8 cellular contexts compared by ENCODE assay signal in the genomic region with DNA sequence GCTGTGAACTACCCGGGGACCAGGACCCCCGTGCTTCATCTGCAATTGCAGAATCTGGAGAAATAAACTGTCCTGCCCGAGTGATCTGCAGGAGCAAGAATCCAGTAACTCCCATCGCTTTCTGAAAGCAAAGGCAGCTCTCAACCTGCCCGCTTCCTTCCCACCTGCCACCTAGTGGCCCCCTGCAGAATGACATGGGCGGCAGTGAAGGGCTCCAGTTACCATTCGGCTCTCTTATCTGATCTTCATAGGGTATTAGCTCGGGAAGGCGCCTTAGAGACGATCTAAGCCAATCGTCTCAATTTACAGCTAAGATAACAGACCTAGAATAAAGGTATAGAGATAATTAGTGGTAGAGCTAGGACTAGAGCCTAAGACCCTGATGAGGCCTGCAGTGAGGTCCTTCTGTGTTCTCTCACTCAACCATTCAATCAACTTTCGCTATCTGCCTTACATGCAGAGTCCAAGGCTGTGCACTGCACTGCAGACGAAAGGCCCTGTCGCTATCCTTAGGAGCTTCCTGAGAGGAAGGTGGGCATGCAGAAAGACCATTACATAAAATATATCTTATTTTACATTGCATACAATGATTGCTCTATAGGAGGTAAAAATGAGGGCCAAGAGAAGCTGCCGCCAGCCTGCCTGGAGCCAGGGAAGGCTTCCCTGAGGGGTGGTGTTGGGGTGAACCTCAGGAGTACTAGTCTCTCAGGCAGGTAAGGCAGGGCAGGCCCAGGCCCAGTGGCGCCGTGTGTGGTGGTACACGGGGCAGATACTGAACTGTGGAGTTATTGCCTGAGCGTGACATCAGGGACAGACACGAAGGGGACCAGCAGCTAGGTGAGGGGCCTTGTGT. TPM values are rescaled to one million over a fixed set of nuclear protein-coding genes. Genes with fewer than 3 reads are reported as not detected.
DNase-seq lines count a peak whose midpoint lies in the region; ATAC-seq and FAIRE-seq lines count a peak whose summit lies in the region.

No MANE protein-coding gene starts in this region.

- peaks cover 6 to 31% of the 10 kb centered on the region in 2 experiments for H3K27me3 ChIP-seq in mesenchymal stem cell (ENCODE audit: control insufficient read depth in 1 of 2, insufficient read depth in 1 of 2, low read length in 2 of 2)

- ATAC-seq in GM18867 (IDR thresholded peaks at IDR 0.05; ENCODE audit: unreplicated experiment), result peak; percentile 84
- ATAC-seq in HG03571 (IDR thresholded peaks at IDR 0.05; ENCODE audit: unreplicated experiment), result peak; percentile 65

- no peak overlapping the region for H2AK5ac ChIP-seq in mesenchymal stem cell (ENCODE audit: low read length, severe bottlenecking)

- peak overlapping the region in 1 of 2 experiments; percentile 42 for H3K4ac ChIP-seq in mesenchymal stem cell (ENCODE audit: low read depth in 1 of 2, low read length in 2 of 2)

- H3K27ac Mint-ChIP-seq in activated CD4-positive, alpha-beta memory T cell treated with anti-CD3 and anti-CD28 coated beads for 36 hours, result no peak overlapping the region

- peaks cover 24% of the 10 kb centered on the region for H3K27me3 Mint-ChIP-seq in activated CD4-positive, alpha-beta memory T cell treated with anti-CD3 and anti-CD28 coated beads for 36 hours

- DNase-seq in NCI-H82 treated with DMSO at 0.1 percent for 48 hours (lab: John Stamatoyannopoulos, UW; ENCODE audit: unreplicated experiment) (peak; percentile 96), mesenchymal stem cell (peak; percentile 81)
- peak; percentile 87 for DNase-seq in activated CD4-positive, alpha-beta memory T cell treated with anti-CD3 and anti-CD28 coated beads for 36 hours
- peak; percentile 71 for DNase-seq in effector CD4-positive, alpha-beta T cell
- DNase-seq in stimulated activated CD8-positive, alpha-beta memory T cell treated with anti-CD3 and anti-CD28 coated beads, Interleukin-15, amount 100 ng/mL, for 24 hours (ENCODE audit: low read depth), result peak; percentile 46

- H3K4me1 Mint-ChIP-seq in activated CD4-positive, alpha-beta memory T cell treated with anti-CD3 and anti-CD28 coated beads for 36 hours (ENCODE audit: low read depth), result peaks cover 4% of the 10 kb centered on the region

- H2AFZ ChIP-seq in mesenchymal stem cell (ENCODE audit: low read depth, low read length), result peak overlapping the region; percentile 33

- no peaks in the 10 kb centered on the region for H3K36me3 Mint-ChIP-seq in activated CD4-positive, alpha-beta memory T cell treated with anti-CD3 and anti-CD28 coated beads for 36 hours

- peaks cover 21% of the 10 kb centered on the region for H3K4me1 ChIP-seq in mesenchymal stem cell (ENCODE audit: control insufficient read depth, insufficient read depth, low read depth, low read length)

- H3K23ac ChIP-seq in mesenchymal stem cell (ENCODE audit: low read length in 2 of 2), result no peak overlapping the region

- no peaks in the 10 kb centered on the region for H3K36me3 ChIP-seq in mesenchymal stem cell (ENCODE audit: control insufficient read depth in 1 of 2, insufficient read depth in 2 of 2, low read depth in 1 of 2, low read length in 2 of 2)

- POLR2A ChIA-PET in activated CD4-positive, alpha-beta memory T cell treated with anti-CD3 and anti-CD28 coated beads for 36 hours (lab: Charles Lee), result interaction anchor here (1.2 kb wide), 1 partner anchor 89 kb away, joined by 4 read pairs; no protein-coding TSS in a partner anchor

- CTCF ChIA-PET in activated CD4-positive, alpha-beta memory T cell treated with anti-CD3 and anti-CD28 coated beads for 36 hours (lab: Charles Lee), result interaction anchor here (0.6 to 7.2 kb wide), 39 partner anchors 8 to 261 kb away, joined by 3 to 122 read pairs (median 5); a partner anchor contains a TSS

- peak overlapping the region in 1 of 2 experiments; percentile 34 for H2BK12ac ChIP-seq in mesenchymal stem cell (ENCODE audit: low read length in 2 of 2)

- H3K14ac ChIP-seq in mesenchymal stem cell (ENCODE audit: low read length in 2 of 2), result no peak overlapping the region

- peaks cover 3% of the 10 kb centered on the region for H3K9me3 Mint-ChIP-seq in activated CD4-positive, alpha-beta memory T cell treated with anti-CD3 and anti-CD28 coated beads for 36 hours

- no peak overlapping the region for H2BK120ac ChIP-seq in mesenchymal stem cell (ENCODE audit: low read depth, low read length)

- no peak overlapping the region for H3K4me2 ChIP-seq in mesenchymal stem cell (ENCODE audit: low read length, poor library complexity, severe bottlenecking)

- H3K9me3 ChIP-seq in mesenchymal stem cell (ENCODE audit: control insufficient read depth, low read length), result no peaks in the 10 kb centered on the region

- no peak overlapping the region for H3K4me3 ChIP-seq in mesenchymal stem cell (ENCODE audit: insufficient read depth in 1 of 2, low read depth in 1 of 2, low read length in 2 of 2)

- H3K4me3 Mint-ChIP-seq in activated CD4-positive, alpha-beta memory T cell treated with anti-CD3 and anti-CD28 coated beads for 36 hours, result no peak overlapping the region

- intact Hi-C loops in activated CD4-positive, alpha-beta memory T cell treated with anti-CD3 and anti-CD28 coated beads for 36 hours (cut with micrococcal nuclease), result loop anchor here (1.0 to 2.0 kb wide), 3 partner anchors 23 to 125 kb away; no protein-coding TSS in a partner anchor

- H3K79me1 ChIP-seq in mesenchymal stem cell (replicated peaks; ENCODE audit: low read length, poor library complexity, severe bottlenecking), result no peaks in the 10 kb centered on the region

- H4K91ac ChIP-seq in mesenchymal stem cell (ENCODE audit: low read length), result no peak overlapping the region

- peak overlapping the region; percentile 76 for H4K8ac ChIP-seq in mesenchymal stem cell (ENCODE audit: low read length)

- H3K9ac ChIP-seq in mesenchymal stem cell (ENCODE audit: low read length), result no peak overlapping the region

- FAIRE-seq in A204.1 (lab: Jason Lieb, UNC), result peak; percentile 83

- H2BK5ac ChIP-seq in mesenchymal stem cell (ENCODE audit: low read depth, low read length, poor library complexity, severe bottlenecking), result no peak overlapping the region

- H3K18ac ChIP-seq in mesenchymal stem cell (ENCODE audit: low read depth in 1 of 2, low read length in 2 of 2), result peak overlapping the region in 1 of 2 experiments; percentile 42

- WGBS in mesenchymal stem cell, result 43% methylated on average over 14 of the region's 20 CpGs

- H2BK15ac ChIP-seq in mesenchymal stem cell (ENCODE audit: low read depth, poor library complexity, severe bottlenecking), result no peak overlapping the region

- H3K27ac ChIP-seq in mesenchymal stem cell (ENCODE audit: low read length, poor library complexity, severe bottlenecking), result no peak overlapping the region

RNA-seq across cellular contexts. Expression of a gene that starts 7.1 kb away (rescaled TPM):
- 10 to 100 TPM; 24.2 to 25.2 TPM for total RNA-seq in activated CD4-positive, alpha-beta memory T cell treated with anti-CD3 and anti-CD28 coated beads for 36 hours
- polyA plus RNA-seq in mesenchymal stem cell (2013, experiment 1 of 2), result 24.6 TPM
- polyA plus RNA-seq in mesenchymal stem cell (2013, experiment 2 of 2), result 26.0 TPM

RNA-seq across cellular contexts. Expression of a gene that starts 24.2 kb away (rescaled TPM):
- total RNA-seq in activated CD4-positive, alpha-beta memory T cell treated with anti-CD3 and anti-CD28 coated beads for 36 hours, result under 1 TPM in 1 of 2 experiments, not detected in 1; 0.29 TPM
- 24.5 TPM for polyA plus RNA-seq in mesenchymal stem cell (2013, experiment 1 of 2)
- polyA plus RNA-seq in mesenchymal stem cell (2013, experiment 2 of 2), result 25.5 TPM

Comparison
In these comparisons a context has a peak if more than half of its experiments do, and no peak if none do; other contexts are left out.
1. DNase-seq: peak in every context shown above with its lines; median percentile 96 in NCI-H82 treated with DMSO at 0.1 percent for 48 hours; 87 in activated CD4-positive, alpha-beta memory T cell treated with anti-CD3 and anti-CD28 coated beads for 36 hours; 81 in mesenchymal stem cell; 71 in effector CD4-positive, alpha-beta T cell; 46 in stimulated activated CD8-positive, alpha-beta memory T cell treated with anti-CD3 and anti-CD28 coated beads, Interleukin-15, amount 100 ng/mL, for 24 hours.